Comparison of ENCODE assay signal across 8 cellular contexts in genomic region chr1:108646661-108647269, GRCh38. TPM values are rescaled to one million over a fixed set of nuclear protein-coding genes. Genes with fewer than 3 reads are reported as not detected.
A peak's percentile ranks its signal among the peaks of the same experiment; 100 is the strongest.
DNase-seq lines count a peak whose midpoint lies in the region; ATAC-seq, FAIRE-seq and TF ChIP-seq lines count a peak whose summit lies in the region.

No MANE protein-coding gene starts in this region.

- ATAC-seq in GM18867 (IDR thresholded peaks at IDR 0.05; ENCODE audit: unreplicated experiment) (peak; percentile 42), GM19035 (IDR thresholded peaks at IDR 0.05; ENCODE audit: unreplicated experiment) (no peak), GM19455 (IDR thresholded peaks at IDR 0.05; ENCODE audit: unreplicated experiment) (no peak)
- peak; percentile 87 to 91 for ATAC-seq in natural killer cell treated with Interleukin-12 subunit alpha and Interleukin-12 subunit beta and Interleukin-15 and Interleukin-18, amount 100 ng/mL, for 72 hours

- peaks cover 26% of the 10 kb centered on the region for H3F3A ChIP-seq in Loucy (ENCODE audit: low read depth)

- DNase-seq in activated CD8-positive, alpha-beta memory T cell treated with anti-CD3 and anti-CD28 coated beads for 4 hours (ENCODE audit: low read depth in 2 of 2), result peak; percentile 58 to 64
- DNase-seq in endothelial cell of umbilical vein (ENCODE audit: low read depth, low spot score), result peak; percentile 14
- DNase-seq in natural killer cell treated with Interleukin-12 subunit alpha and Interleukin-12 subunit beta and Interleukin-15 and Interleukin-18, amount 100 ng/mL, for 72 hours (ENCODE audit: low spot score), result peak; percentile 94
- DNase-seq in stromal cell of bone marrow (ENCODE audit: low read depth), result peak; percentile 27

- no peak overlapping the region for H3K27ac ChIP-seq in endothelial cell of umbilical vein (ENCODE audit: insufficient read depth, low read depth, low read length)

- H3K9me3 ChIP-seq in Loucy (ENCODE audit: insufficient read depth, low read depth, low read length) (peaks cover 4% of the 10 kb centered on the region; the same call in 1 of the 2 replicates), endothelial cell of umbilical vein (replicated peaks; ENCODE audit: control insufficient read depth, insufficient read depth, low read length) (no peaks in the 10 kb centered on the region)

- CTCF ChIA-PET in endothelial cell of umbilical vein (lab: Charles Lee), result interaction anchor here (0.8 to 5.8 kb wide), 5 partner anchors 9 to 136 kb away, joined by 3 to 340 read pairs (median 4); partner anchors contain the start of genes EEIG2, HENMT1 and PRPF38B

- H3K9me3 Mint-ChIP-seq in natural killer cell treated with Interleukin-12 subunit alpha and Interleukin-12 subunit beta and Interleukin-15 and Interleukin-18, amount 100 ng/mL, for 72 hours, result no peaks in the 10 kb centered on the region

- H3K9me1 ChIP-seq in endothelial cell of umbilical vein (replicated peaks; ENCODE audit: control insufficient read depth, extremely low read depth, insufficient read depth, low read length), result no peaks in the 10 kb centered on the region

- H3K36me3 Mint-ChIP-seq in natural killer cell treated with Interleukin-12 subunit alpha and Interleukin-12 subunit beta and Interleukin-15 and Interleukin-18, amount 100 ng/mL, for 72 hours, result peaks cover 40% of the 10 kb centered on the region

- H3K4me3 ChIP-seq in Loucy (ENCODE audit: low read length, poor library complexity, severe bottlenecking) (peak overlapping the region; percentile 63), endothelial cell of umbilical vein (replicated peaks in 1 of 3; ENCODE audit: insufficient read depth in 1 of 3, low read depth in 1 of 3, low read length in 3 of 3) (no peak overlapping the region)

- H2AFZ ChIP-seq in Loucy (ENCODE audit: low read length) (no peak overlapping the region), endothelial cell of umbilical vein (ENCODE audit: low read depth, low read length) (peak overlapping the region; percentile 3)

- FAIRE-seq in endothelial cell of umbilical vein (lab: Jason Lieb, UNC), result no peak

- H3K79me2 ChIP-seq in Loucy (ENCODE audit: insufficient read depth, low read length) (no peaks in the 10 kb centered on the region; the same call in 1 of the 2 replicates), endothelial cell of umbilical vein (ENCODE audit: control insufficient read depth, insufficient read depth, low read length) (no peaks in the 10 kb centered on the region)

- H4K20me1 ChIP-seq in Loucy (ENCODE audit: insufficient read depth, low read length, poor library complexity, severe bottlenecking), result no peaks in the 10 kb centered on the region
- H4K20me1 ChIP-seq in endothelial cell of umbilical vein (replicated peaks; ENCODE audit: control insufficient read depth, extremely low read depth, insufficient read depth, low read length), result no peaks in the 10 kb centered on the region

- peaks cover 69 to 95% of the 10 kb centered on the region in 2 donors for H3K4me1 Mint-ChIP-seq in natural killer cell treated with Interleukin-12 subunit alpha and Interleukin-12 subunit beta and Interleukin-15 and Interleukin-18, amount 100 ng/mL, for 72 hours (ENCODE audit: low read depth in 2 of 2)

- dilution Hi-C loops in endothelial cell of umbilical vein (cut with MboI; ENCODE audit: extremely low pct_ligation_motif_present, low sequenced_read_pairs), result no loop called here

- intact Hi-C loops in endothelial cell of umbilical vein (cut with micrococcal nuclease), result loop anchor here (5.0 kb wide), 1 partner anchor 251 kb away; no protein-coding TSS in a partner anchor

- TF ChIP-seq POLR2A in endothelial cell of umbilical vein (IDR thresholded peaks at IDR 0.05; ENCODE audit: low read depth, low read length), result no peak

- H3K4me2 ChIP-seq in Loucy (ENCODE audit: low read depth, low read length, poor library complexity, severe bottlenecking) (peak overlapping the region; percentile 82), endothelial cell of umbilical vein (ENCODE audit: insufficient read depth, low read length) (no peak overlapping the region)

- POLR2A ChIA-PET in endothelial cell of umbilical vein (lab: Charles Lee), result no interaction called here

- H3K4me1 ChIP-seq in Loucy (ENCODE audit: insufficient read depth, low read length, poor library complexity, severe bottlenecking), result peaks cover 44% of the 10 kb centered on the region
- H3K4me1 ChIP-seq in endothelial cell of umbilical vein (ENCODE audit: control insufficient read depth, extremely low read depth, insufficient read depth, low read length), result no peaks in the 10 kb centered on the region

- H3K27me3 ChIP-seq in Loucy (ENCODE audit: insufficient read depth, low read length, poor library complexity, severe bottlenecking) (no peaks in the 10 kb centered on the region), endothelial cell of umbilical vein (ENCODE audit: control insufficient read depth in 2 of 2, insufficient read depth in 2 of 2, low read length in 2 of 2) (no peaks in the 10 kb centered on the region)

- no peaks in the 10 kb centered on the region for H3K27me3 Mint-ChIP-seq in natural killer cell treated with Interleukin-12 subunit alpha and Interleukin-12 subunit beta and Interleukin-15 and Interleukin-18, amount 100 ng/mL, for 72 hours

- H3K4me3 Mint-ChIP-seq in natural killer cell treated with Interleukin-12 subunit alpha and Interleukin-12 subunit beta and Interleukin-15 and Interleukin-18, amount 100 ng/mL, for 72 hours, result peak overlapping the region; percentile 82

- peaks cover 33% of the 10 kb centered on the region for H3K36me3 ChIP-seq in Loucy (ENCODE audit: insufficient read depth, low read length)
- H3K36me3 ChIP-seq in endothelial cell of umbilical vein (ENCODE audit: control insufficient read depth in 2 of 2, extremely low read depth in 1 of 2, insufficient read depth in 2 of 2, low read length in 2 of 2), result no peaks in the 10 kb centered on the region

- peak overlapping the region; percentile 99 for H3K27ac Mint-ChIP-seq in natural killer cell treated with Interleukin-12 subunit alpha and Interleukin-12 subunit beta and Interleukin-15 and Interleukin-18, amount 100 ng/mL, for 72 hours

- H3K9me2 ChIP-seq in Loucy (replicated peaks; ENCODE audit: low read depth, low read length), result no peaks in the 10 kb centered on the region

- no TSS peak for BruUV-seq in endothelial cell of umbilical vein (replicated peaks; lab: Mats Ljungman, UMichigan)

- TF ChIP-seq CTCF in Loucy (conservative IDR thresholded peaks at IDR 0.05; ENCODE audit: low read length) (no peak), endothelial cell of umbilical vein (IDR thresholded peaks at IDR 0.05; ENCODE audit: extremely low read depth in 1 of 2, insufficient read depth in 1 of 2, low read depth in 1 of 2, low read length in 2 of 2) (no peak)

- H3K9ac ChIP-seq in Loucy (ENCODE audit: low read depth, low read length, poor library complexity, severe bottlenecking) (peak overlapping the region; percentile 87), endothelial cell of umbilical vein (replicated peaks; ENCODE audit: extremely low read depth, insufficient read depth, low read length) (no peak overlapping the region)

TF ChIP-seq in endothelial cell of umbilical vein, 7 proteins besides CTCF, POLR2A, EP300 and RAD21:
- TF ChIP-seq FOS (IDR thresholded peaks at IDR 0.05; ENCODE audit: borderline replicate concordance, insufficient read depth, low read length), result no peak

RNA-seq across cellular contexts. Expression of gene HENMT1, which starts 14.1 kb away (rescaled TPM):
- total RNA-seq in endothelial cell of umbilical vein, result 3.8 and 4.4 TPM in 2 replicates
- polyA plus RNA-seq in endothelial cell of umbilical vein, result 3.2 and 4.5 TPM in 2 replicates
- polyA plus RNA-seq in endothelial cell of umbilical vein (2011; cell fraction: cytosol; rRNA removed), result 4.4 and 4.6 TPM in 2 replicates
- polyA plus RNA-seq in endothelial cell of umbilical vein (2011; cell fraction: nucleus; rRNA removed), result 3.9 and 4.4 TPM in 2 replicates
- polyA plus RNA-seq in endothelial cell of umbilical vein (2012), result 2.9 and 5.1 TPM in 2 replicates
- 1.6 and 2.2 TPM in 2 replicates for polyA minus RNA-seq in endothelial cell of umbilical vein
- 9.4 TPM for polyA minus RNA-seq in endothelial cell of umbilical vein (2011; cell fraction: cytosol; rRNA and poly(A)+ RNA removed)
- polyA minus RNA-seq in endothelial cell of umbilical vein (2011; cell fraction: nucleus; rRNA and poly(A)+ RNA removed), result 0.91 and 1.1 TPM in 2 replicates
- 10 to 100 TPM; 27.5 to 35.7 TPM for total RNA-seq in natural killer cell treated with Interleukin-12 subunit alpha and Interleukin-12 subunit beta and Interleukin-15 and Interleukin-18, amount 100 ng/mL, for 72 hours

RNA-seq across cellular contexts. Expression of gene PRPF38B, which starts 45.3 kb away (rescaled TPM):
- total RNA-seq in endothelial cell of umbilical vein, result 40.5 and 46.6 TPM in 2 replicates
- polyA plus RNA-seq in endothelial cell of umbilical vein, result 15.2 and 19.3 TPM in 2 replicates
- 9.8 and 13.9 TPM in 2 replicates for polyA plus RNA-seq in endothelial cell of umbilical vein (2011; cell fraction: cytosol; rRNA removed)
- polyA plus RNA-seq in endothelial cell of umbilical vein (2011; cell fraction: nucleus; rRNA removed), result 64.8 and 104 TPM in 2 replicates
- 24.5 and 31.4 TPM in 2 replicates for polyA plus RNA-seq in endothelial cell of umbilical vein (2012)
- polyA minus RNA-seq in endothelial cell of umbilical vein, result 34.3 and 37.9 TPM in 2 replicates
- polyA minus RNA-seq in endothelial cell of umbilical vein (2011; cell fraction: cytosol; rRNA and poly(A)+ RNA removed), result 18.5 TPM
- polyA minus RNA-seq in endothelial cell of umbilical vein (2011; cell fraction: nucleus; rRNA and poly(A)+ RNA removed), result 85.6 and 94.1 TPM in 2 replicates
- 100 to 1,000 TPM in 1 of 2 donors, 10 to 100 TPM in 1; 76.3 to 104 TPM for total RNA-seq in natural killer cell treated with Interleukin-12 subunit alpha and Interleukin-12 subunit beta and Interleukin-15 and Interleukin-18, amount 100 ng/mL, for 72 hours

Comparison
In these comparisons a context has a peak if more than half of its experiments do, and no peak if none do; other contexts are left out.
1. ATAC-seq: peak in GM18867 (single experiment) and natural killer cell treated with Interleukin-12 subunit alpha and Interleukin-12 subunit beta and Interleukin-15 and Interleukin-18, amount 100 ng/mL, for 72 hours (2 of 2); none in GM19035 (single experiment) and GM19455 (single experiment).
2. DNase-seq: peak in every context shown above with its lines; median percentile 94 in natural killer cell treated with Interleukin-12 subunit alpha and Interleukin-12 subunit beta and Interleukin-15 and Interleukin-18, amount 100 ng/mL, for 72 hours; 61 in activated CD8-positive, alpha-beta memory T cell treated with anti-CD3 and anti-CD28 coated beads for 4 hours; 27 in stromal cell of bone marrow; 14 in endothelial cell of umbilical vein.